Comparison of ENCODE assay signal across 12 cellular contexts in genomic region chr5:35876454-35876853, GRCh38. TPM values are rescaled to one million over a fixed set of nuclear protein-coding genes. Genes with fewer than 3 reads are reported as not detected.
DNase-seq lines count a peak whose midpoint lies in the region; ATAC-seq lines count a peak whose summit lies in the region.
"Had no signal": no experiment of that assay in that cellular context is flagged by ENCODE, and none has a peak within 500 bp of the region (broad histone marks: within the 10 kb centered on the region; RNA-seq: fewer than 3 reads in every experiment).

No MANE protein-coding gene starts in this region.

- peaks cover 91% of the 10 kb centered on the region for H3K4me1 Mint-ChIP-seq in activated naive CD4-positive, alpha-beta T cell treated with anti-CD3 and anti-CD28 coated beads, Interleukin-2, amount 50 U/mL, for 24 hours
- peaks cover 66% of the 10 kb centered on the region for H3K4me1 Mint-ChIP-seq in activated CD8-positive, alpha-beta T cell treated with anti-CD3 and anti-CD28 coated beads, Interleukin-2, amount 10 ng/mL, durations not matched to agents 7 days and 5 days (ENCODE audit: low read depth)
- H3K4me1 Mint-ChIP-seq: mesothelial cell of epicardium had no signal

- H3K36me3 Mint-ChIP-seq in activated naive CD4-positive, alpha-beta T cell treated with anti-CD3 and anti-CD28 coated beads, Interleukin-2, amount 50 U/mL, for 24 hours, result peaks cover 65% of the 10 kb centered on the region
- H3K36me3 Mint-ChIP-seq in activated CD8-positive, alpha-beta T cell treated with anti-CD3 and anti-CD28 coated beads, Interleukin-2, amount 10 ng/mL, durations not matched to agents 7 days and 5 days (ENCODE audit: low read depth), result peaks cover 86% of the 10 kb centered on the region
- H3K36me3 Mint-ChIP-seq: mesothelial cell of epicardium had no signal

- H3K4me3 Mint-ChIP-seq in activated naive CD4-positive, alpha-beta T cell treated with anti-CD3 and anti-CD28 coated beads, Interleukin-2, amount 50 U/mL, for 24 hours, result peak overlapping the region; percentile 55
- no peak overlapping the region for H3K4me3 Mint-ChIP-seq in activated CD8-positive, alpha-beta T cell treated with anti-CD3 and anti-CD28 coated beads, Interleukin-2, amount 10 ng/mL, durations not matched to agents 7 days and 5 days
- H3K4me3 Mint-ChIP-seq: dendritic cell treated with granulocyte-macrophage colony-stimulating factor and Interleukin-4, amounts not matched to agents 40 ng/mL and 50 ng/mL, for 4 days; mesothelial cell of epicardium had no signal

- DNase-seq in activated naive CD4-positive, alpha-beta T cell treated with anti-CD3 and anti-CD28 coated beads, Interleukin-2, amount 50 U/mL, for 16 hours, result no peak
- no peak for DNase-seq in activated CD8-positive, alpha-beta T cell treated with anti-CD3 and anti-CD28 coated beads, Interleukin-2, amount 10 ng/mL, durations not matched to agents 7 days and 5 days
- no peak for DNase-seq in SW480 (ENCODE audit: low spot score)
- DNase-seq: activated CD8-positive, alpha-beta memory T cell treated with anti-CD3 and anti-CD28 coated beads for 24 hours; NCI-H2171 treated with DMSO at 0.1 percent for 48 hours had no signal

- POLR2A ChIA-PET in activated CD8-positive, alpha-beta T cell treated with anti-CD3 and anti-CD28 coated beads, Interleukin-2, amount 10 ng/mL, durations not matched to agents 7 days and 5 days (lab: Charles Lee), result interaction anchor here (1.3 kb wide), 1 partner anchor 17 kb away, joined by 4 read pairs; no protein-coding TSS in a partner anchor

- H3K27me3 Mint-ChIP-seq in activated naive CD4-positive, alpha-beta T cell treated with anti-CD3 and anti-CD28 coated beads, Interleukin-2, amount 50 U/mL, for 24 hours, result no peaks in the 10 kb centered on the region
- no peaks in the 10 kb centered on the region for H3K27me3 Mint-ChIP-seq in activated CD8-positive, alpha-beta T cell treated with anti-CD3 and anti-CD28 coated beads, Interleukin-2, amount 10 ng/mL, durations not matched to agents 7 days and 5 days (ENCODE audit: low read depth)
- H3K27me3 Mint-ChIP-seq: dendritic cell treated with granulocyte-macrophage colony-stimulating factor and Interleukin-4, amounts not matched to agents 40 ng/mL and 50 ng/mL, for 4 days had no signal

- CTCF ChIA-PET in activated CD8-positive, alpha-beta T cell treated with anti-CD3 and anti-CD28 coated beads, Interleukin-2, amount 10 ng/mL, durations not matched to agents 7 days and 5 days (lab: Charles Lee), result interaction anchor here (1.0 to 1.1 kb wide), 2 partner anchors 9 to 65 kb away, joined by 3 read pairs; no protein-coding TSS in a partner anchor

- peak; percentile 62 for ATAC-seq in HG02884 (IDR thresholded peaks at IDR 0.05; ENCODE audit: unreplicated experiment)
- ATAC-seq in activated CD8-positive, alpha-beta T cell treated with anti-CD3 and anti-CD28 coated beads, Interleukin-2, amount 10 ng/mL, durations not matched to agents 7 days and 5 days, result peak; percentile 49
- ATAC-seq in GM21423 (IDR thresholded peaks at IDR 0.05; ENCODE audit: unreplicated experiment), result no peak
- no peak for ATAC-seq in GM21619 (IDR thresholded peaks at IDR 0.05; ENCODE audit: unreplicated experiment)
- no peak for ATAC-seq in HG03280 (IDR thresholded peaks at IDR 0.05; ENCODE audit: unreplicated experiment)

- peaks cover 17% of the 10 kb centered on the region for H3K9me3 Mint-ChIP-seq in activated naive CD4-positive, alpha-beta T cell treated with anti-CD3 and anti-CD28 coated beads, Interleukin-2, amount 50 U/mL, for 24 hours
- H3K9me3 Mint-ChIP-seq in activated CD8-positive, alpha-beta T cell treated with anti-CD3 and anti-CD28 coated beads, Interleukin-2, amount 10 ng/mL, durations not matched to agents 7 days and 5 days (ENCODE audit: insufficient read depth), result no peaks in the 10 kb centered on the region
- H3K9me3 Mint-ChIP-seq: mesothelial cell of epicardium had no signal

- peak overlapping the region; percentile 93 for H3K27ac Mint-ChIP-seq in activated naive CD4-positive, alpha-beta T cell treated with anti-CD3 and anti-CD28 coated beads, Interleukin-2, amount 50 U/mL, for 24 hours
- H3K27ac Mint-ChIP-seq in activated CD8-positive, alpha-beta T cell treated with anti-CD3 and anti-CD28 coated beads, Interleukin-2, amount 10 ng/mL, durations not matched to agents 7 days and 5 days, result peak overlapping the region; percentile 26
- H3K27ac Mint-ChIP-seq: dendritic cell treated with granulocyte-macrophage colony-stimulating factor and Interleukin-4, amounts not matched to agents 40 ng/mL and 50 ng/mL, for 4 days; mesothelial cell of epicardium had no signal

RNA-seq across cellular contexts. Expression of gene IL7R, which starts 19.8 kb away (rescaled TPM):
- total RNA-seq in activated CD8-positive, alpha-beta T cell treated with anti-CD3 and anti-CD28 coated beads, Interleukin-2, amount 10 ng/mL, durations not matched to agents 7 days and 5 days, result 10 to 100 TPM; 45.4 to 48.4 TPM

Comparison
In these comparisons a context has a peak if more than half of its experiments do, and no peak if none do; other contexts are left out.
1. ATAC-seq: peak in HG02884 (single experiment) and activated CD8-positive, alpha-beta T cell treated with anti-CD3 and anti-CD28 coated beads, Interleukin-2, amount 10 ng/mL, durations not matched to agents 7 days and 5 days (single experiment); none in GM21423 (single experiment), GM21619 (single experiment) and HG03280 (single experiment).